ENCODE assay signal across 12 cellular contexts in genomic region chr4:6767725-6768538, GRCh38. TPM values are rescaled to one million over a fixed set of nuclear protein-coding genes. Genes with fewer than 3 reads are reported as not detected.
A peak's percentile ranks its signal among the peaks of the same experiment; 100 is the strongest.
DNase-seq lines count a peak whose midpoint lies in the region; ATAC-seq, FAIRE-seq and TF ChIP-seq lines count a peak whose summit lies in the region.
"Had no signal": no experiment of that assay in that cellular context is flagged by ENCODE, and none has a peak within 500 bp of the region (broad histone marks: within the 10 kb centered on the region; RNA-seq: fewer than 3 reads in every experiment).

No MANE protein-coding gene starts in this region.

- H3K79me2 ChIP-seq in KMS-11 (ENCODE audit: insufficient read depth, low read depth) = no peaks in the 10 kb centered on the region
- H3K79me2 ChIP-seq in keratinocyte (ENCODE audit: control insufficient read depth, insufficient read depth, low read length) = no peaks in the 10 kb centered on the region

- no peaks in the 10 kb centered on the region for H3K9me3 Mint-ChIP-seq in mesothelial cell of epicardium

- H3K27ac ChIP-seq in KMS-11 (peak overlapping the region; percentile 98), RWPE2 (ENCODE audit: poor library complexity, severe bottlenecking) (no peak overlapping the region), keratinocyte (ENCODE audit: control insufficient read depth, insufficient read depth, low read length) (peak overlapping the region; percentile 5), spleen (peak overlapping the region in 6 of 8 donors; percentile 3 to 69 (median 51))
- H3K27ac ChIP-seq: WERI-Rb-1 had no signal

- H3K4me1 ChIP-seq in KMS-11 (ENCODE audit: low read depth, poor library complexity, severe bottlenecking) (peaks cover 83% of the 10 kb centered on the region), RWPE2 (ENCODE audit: insufficient read depth, poor library complexity, severe bottlenecking) (peaks cover 12% of the 10 kb centered on the region), keratinocyte (ENCODE audit: control insufficient read depth, extremely low read depth, insufficient read depth, low read length) (peaks cover 48% of the 10 kb centered on the region), spleen (peaks cover 0 to 27% (median 18%) of the 10 kb centered on the region in 6 donors)

- H4K20me1 ChIP-seq in KMS-11 (ENCODE audit: insufficient read depth) (no peaks in the 10 kb centered on the region), keratinocyte (ENCODE audit: control insufficient read depth, extremely low read depth, insufficient read depth, low read length) (no peaks in the 10 kb centered on the region)

- H3K9me3 ChIP-seq in RWPE2 (ENCODE audit: severe bottlenecking) = no peaks in the 10 kb centered on the region
- H3K9me3 ChIP-seq in keratinocyte (ENCODE audit: control insufficient read depth, low read depth, low read length) = no peaks in the 10 kb centered on the region
- no peaks in the 10 kb centered on the region for H3K9me3 ChIP-seq in spleen

- no peak for FAIRE-seq in keratinocyte (lab: Jason Lieb, UNC)
- FAIRE-seq: D721Med had no signal

- H3K4me3 ChIP-seq in KMS-11 (IDR thresholded peaks at IDR 0.05; ENCODE audit: insufficient read depth, low read depth, low read length) (no peak overlapping the region), RWPE2 (ENCODE audit: severe bottlenecking) (no peak overlapping the region), keratinocyte (ENCODE audit: control insufficient read depth in 2 of 3, extremely low read depth in 1 of 3, insufficient read depth in 2 of 3, low read depth in 1 of 3, low read length in 3 of 3) (peak overlapping the region in 1 of 3 experiments; percentile 21), spleen (no peak overlapping the region)

- intact Hi-C loops in spleen (cut with DNase I; ENCODE audit: low total_unique reads) = no loop called here

- H2AFZ ChIP-seq in KMS-11 (ENCODE audit: low read depth) (peak overlapping the region; percentile 41; the same call in 1 of the 2 replicates), keratinocyte (ENCODE audit: control insufficient read depth, low read length) (no peak overlapping the region)

- no peaks in the 10 kb centered on the region for H3K36me3 ChIP-seq in KMS-11 (ENCODE audit: insufficient read depth)
- H3K36me3 ChIP-seq in RWPE2 (ENCODE audit: low read depth) = no peaks in the 10 kb centered on the region
- H3K36me3 ChIP-seq in keratinocyte (ENCODE audit: control insufficient read depth in 2 of 2, extremely low read depth in 1 of 2, insufficient read depth in 2 of 2, low read length in 2 of 2) = no peaks in the 10 kb centered on the region
- no peaks in the 10 kb centered on the region for H3K36me3 ChIP-seq in spleen
- H3K36me3 ChIP-seq: WERI-Rb-1 had no signal

- TF ChIP-seq POLR2A in spleen (IDR thresholded peaks at IDR 0.05) = no peak

- TF ChIP-seq CTCF in KMS-11 (conservative IDR thresholded peaks at IDR 0.05; ENCODE audit: low read depth, low read length) = no peak
- no peak for TF ChIP-seq CTCF in RWPE2 (IDR thresholded peaks at IDR 0.05; ENCODE audit: poor library complexity, severe bottlenecking)
- no peak for TF ChIP-seq CTCF in keratinocyte (optimal IDR thresholded peaks at IDR 0.05 in 1 of 3, IDR thresholded peaks at IDR 0.05 in 1 of 3, conservative IDR thresholded peaks at IDR 0.05 in 1 of 3; ENCODE audit: extremely low read depth in 1 of 3, insufficient read depth in 2 of 3, low read length in 3 of 3)
- no peak for TF ChIP-seq CTCF in spleen (IDR thresholded peaks at IDR 0.05 in 8 of 11, conservative IDR thresholded peaks at IDR 0.05 in 3 of 11)
- TF ChIP-seq CTCF in mesothelial cell of epicardium (IDR thresholded peaks at IDR 0.05; ENCODE audit: unreplicated experiment) = no peak

- no peaks in the 10 kb centered on the region for H3K27me3 ChIP-seq in KMS-11 (ENCODE audit: insufficient read depth, low read depth)
- no peaks in the 10 kb centered on the region for H3K27me3 ChIP-seq in RWPE2 (ENCODE audit: insufficient read depth, poor library complexity, severe bottlenecking)
- H3K27me3 ChIP-seq in keratinocyte (ENCODE audit: control insufficient read depth, extremely low read depth, insufficient read depth, low read length) = peaks cover 19% of the 10 kb centered on the region
- no peaks in the 10 kb centered on the region for H3K27me3 ChIP-seq in spleen (replicated peaks in 1 of 7)

- dilution Hi-C loops in keratinocyte (cut with MboI; ENCODE audit: extremely low pct_ligation_motif_present, low sequenced_read_pairs) = no loop called here

- H3K9me1 ChIP-seq in keratinocyte (ENCODE audit: control insufficient read depth, extremely low read depth, insufficient read depth, low read length) = no peaks in the 10 kb centered on the region

- no peak overlapping the region for H3K27ac Mint-ChIP-seq in mesothelial cell of epicardium

- DNase-seq in RWPE2 (ENCODE audit: low spot score) (no peak), keratinocyte (ENCODE audit: low read depth, low spot score) (no peak), spleen (no peak), cortex of kidney (lab: John Stamatoyannopoulos, UW) (no peak), mesothelial cell of epicardium (ENCODE audit: low spot score in 2 of 2, unreplicated experiment in 2 of 2) (no peak), midbrain (lab: John Stamatoyannopoulos, UW) (no peak)
- DNase-seq: NCI-H187 treated with DMSO at 0.1 percent for 48 hours, NCI-H748 treated with DMSO at 0.1 percent for 48 hours, WERI-Rb-1 had no signal

- H3K4me1 Mint-ChIP-seq in mesothelial cell of epicardium = peaks cover 16% of the 10 kb centered on the region

- H3K4me3 Mint-ChIP-seq in mesothelial cell of epicardium = no peak overlapping the region

- H3K4me2 ChIP-seq in KMS-11 (peak overlapping the region; percentile 77), keratinocyte (ENCODE audit: control insufficient read depth, extremely low read depth, insufficient read depth, low read depth, low read length) (peak overlapping the region; percentile 51)

- peaks cover 8% of the 10 kb centered on the region for H3K27me3 Mint-ChIP-seq in mesothelial cell of epicardium (ENCODE audit: low read depth)
- H3K27me3 Mint-ChIP-seq: activated naive CD8-positive, alpha-beta T cell had no signal

- peak overlapping the region; percentile 78 for H3K9ac ChIP-seq in KMS-11
- no peak overlapping the region for H3K9ac ChIP-seq in keratinocyte (ENCODE audit: control insufficient read depth, extremely low read depth, insufficient read depth, low read length)

- WGBS in spleen, 5 donors = 74 to 86% (median 77%) methylated on average over 21 to 23 of the region's 23 CpGs

- H3K36me3 Mint-ChIP-seq in mesothelial cell of epicardium = no peaks in the 10 kb centered on the region
- H3K36me3 Mint-ChIP-seq: activated naive CD8-positive, alpha-beta T cell had no signal

- peak; percentile 5; the same call in 1 of the 3 replicates for ATAC-seq in RWPE2 (ENCODE audit: low read depth)

RNA-seq across cellular contexts. Expression of gene KIAA0232, which starts 14.6 kb away (rescaled TPM):
- polyA plus RNA-seq in keratinocyte = 8.5 to 10.0 TPM (median 9.1 TPM) in 3 replicates
- 9.8 TPM for polyA plus RNA-seq in keratinocyte (2011; ENCODE audit: low read depth)
- polyA plus RNA-seq in keratinocyte (2011; cell fraction: cytosol; rRNA removed) = 5.6 and 9.4 TPM in 2 replicates
- 12.6 and 15.6 TPM in 2 replicates for polyA plus RNA-seq in keratinocyte (2011; cell fraction: nucleus; rRNA removed)
- 7.6 and 7.8 TPM in 2 replicates for polyA plus RNA-seq in keratinocyte (2012; ENCODE audit: low replicate concordance)
- 9.2 to 15.4 TPM (median 13.9 TPM) in 3 replicates for polyA minus RNA-seq in keratinocyte
- polyA minus RNA-seq in keratinocyte (2011; cell fraction: cytosol; rRNA and poly(A)+ RNA removed) = 9.2 TPM
- 13.4 and 27.8 TPM in 2 replicates for polyA minus RNA-seq in keratinocyte (2011; cell fraction: nucleus; rRNA and poly(A)+ RNA removed)
- 10 to 100 TPM; 28.0 to 50.6 (median 46.7) TPM for total RNA-seq in spleen
- polyA plus RNA-seq in spleen = 1 to 10 TPM; 3.2 to 5.9 (median 3.3) TPM
- 36.5 to 39.6 TPM (median 37.8 TPM) in 3 replicates for total RNA-seq in mesothelial cell of epicardium

RNA-seq across cellular contexts. Expression of gene BLOC1S4, which starts 52.0 kb away (rescaled TPM):
- polyA plus RNA-seq in keratinocyte (11.2 to 13.6 TPM (median 11.7 TPM) in 3 replicates), spleen (10 to 100 TPM; 19.6 to 22.8 (median 20.3) TPM)
- 4.5 TPM for polyA plus RNA-seq in keratinocyte (2011; ENCODE audit: low read depth)
- 10.5 and 12.0 TPM in 2 replicates for polyA plus RNA-seq in keratinocyte (2011; cell fraction: cytosol; rRNA removed)
- polyA plus RNA-seq in keratinocyte (2011; cell fraction: nucleus; rRNA removed) = 11.2 and 12.2 TPM in 2 replicates
- 7.1 and 12.2 TPM in 2 replicates for polyA plus RNA-seq in keratinocyte (2012; ENCODE audit: low replicate concordance)
- polyA minus RNA-seq in keratinocyte = 2.7 to 3.8 TPM (median 3.1 TPM) in 3 replicates
- 17.8 TPM for polyA minus RNA-seq in keratinocyte (2011; cell fraction: cytosol; rRNA and poly(A)+ RNA removed)
- 3.9 and 4.3 TPM in 2 replicates for polyA minus RNA-seq in keratinocyte (2011; cell fraction: nucleus; rRNA and poly(A)+ RNA removed)
- total RNA-seq in spleen (10 to 100 TPM; 13.4 to 24.2 (median 16.7) TPM), mesothelial cell of epicardium (17.0 to 18.1 TPM (median 18.0 TPM) in 3 replicates)

RNA-seq across cellular contexts. Expression of gene MRFAP1L1, which starts 58.3 kb away (rescaled TPM):
- polyA plus RNA-seq in keratinocyte (47.6 to 77.9 TPM (median 50.7 TPM) in 3 replicates), spleen (10 to 100 TPM; 50.6 to 74.2 (median 67.7) TPM)
- 45.2 TPM for polyA plus RNA-seq in keratinocyte (2011; ENCODE audit: low read depth)
- polyA plus RNA-seq in keratinocyte (2011; cell fraction: cytosol; rRNA removed) = 53.6 and 54.4 TPM in 2 replicates
- polyA plus RNA-seq in keratinocyte (2011; cell fraction: nucleus; rRNA removed) = 46.9 and 79.1 TPM in 2 replicates
- polyA plus RNA-seq in keratinocyte (2012; ENCODE audit: low replicate concordance) = 42.9 and 49.5 TPM in 2 replicates
- polyA minus RNA-seq in keratinocyte = 8.9 to 15.7 TPM (median 9.1 TPM) in 3 replicates
- 18.4 TPM for polyA minus RNA-seq in keratinocyte (2011; cell fraction: cytosol; rRNA and poly(A)+ RNA removed)
- 9.8 and 14.8 TPM in 2 replicates for polyA minus RNA-seq in keratinocyte (2011; cell fraction: nucleus; rRNA and poly(A)+ RNA removed)
- total RNA-seq in spleen (10 to 100 TPM; 45.6 to 96.9 (median 57.1) TPM), mesothelial cell of epicardium (66.9 to 68.8 TPM (median 67.9 TPM) in 3 replicates)
